In the genomic region with DNA sequence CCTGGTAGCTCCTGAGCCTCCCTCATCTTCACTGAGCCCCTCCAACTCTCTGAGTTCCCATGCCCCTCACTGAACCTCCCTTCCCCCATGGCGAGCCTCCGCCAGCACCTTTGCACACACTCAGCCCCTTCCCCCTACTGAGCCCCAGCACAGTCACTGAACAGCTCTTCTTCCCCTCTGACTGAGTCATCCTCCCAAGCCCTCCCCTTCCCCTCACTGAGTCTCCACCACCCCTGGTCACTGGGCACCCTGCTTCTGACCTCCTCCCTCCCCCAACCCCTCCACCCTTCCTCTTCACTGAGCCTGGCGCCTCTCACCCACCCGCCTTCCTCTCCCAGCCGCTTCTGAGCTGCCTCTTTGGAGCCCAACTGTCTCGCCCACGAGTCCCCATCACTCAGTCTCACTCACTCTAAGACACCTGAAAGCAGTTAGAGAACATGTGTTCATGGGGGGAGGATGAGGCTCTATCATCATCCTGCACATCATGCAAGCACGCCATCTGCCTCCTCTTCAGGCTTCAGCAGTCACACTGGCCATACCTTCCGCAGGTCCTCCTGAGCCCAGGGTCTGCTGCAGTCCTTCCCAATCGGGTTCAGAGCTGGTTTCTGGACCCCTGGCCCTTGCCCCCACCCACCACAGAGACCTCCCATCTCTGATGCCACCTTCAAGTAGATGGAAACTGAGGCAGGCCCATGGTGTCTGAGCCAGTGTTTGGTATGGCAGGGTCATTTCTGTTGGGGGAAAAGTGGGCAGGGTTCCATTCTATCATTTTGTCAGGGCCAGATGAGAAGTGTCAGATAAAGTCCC, we compare ENCODE assay signal across 1 cellular context.
TF ChIP-seq lines count a peak whose summit lies in the region.

No MANE protein-coding gene starts in this region.

TF ChIP-seq in K562, 482 proteins besides CTCF, POLR2A, EP300 and RAD21:
- TF ChIP-seq, protein P1, sequence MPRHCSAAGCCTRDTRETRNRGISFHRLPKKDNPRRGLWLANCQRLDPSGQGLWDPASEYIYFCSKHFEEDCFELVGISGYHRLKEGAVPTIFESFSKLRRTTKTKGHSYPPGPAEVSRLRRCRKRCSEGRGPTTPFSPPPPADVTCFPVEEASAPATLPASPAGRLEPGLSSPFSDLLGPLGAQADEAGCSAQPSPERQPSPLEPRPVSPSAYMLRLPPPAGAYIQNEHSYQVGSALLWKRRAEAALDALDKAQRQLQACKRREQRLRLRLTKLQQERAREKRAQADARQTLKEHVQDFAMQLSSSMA (CRISPR knock-in tag; IDR thresholded peaks at IDR 0.05) = no peak
- TF ChIP-seq, protein P2, sequence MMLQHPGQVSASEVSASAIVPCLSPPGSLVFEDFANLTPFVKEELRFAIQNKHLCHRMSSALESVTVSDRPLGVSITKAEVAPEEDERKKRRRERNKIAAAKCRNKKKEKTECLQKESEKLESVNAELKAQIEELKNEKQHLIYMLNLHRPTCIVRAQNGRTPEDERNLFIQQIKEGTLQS (IDR thresholded peaks at IDR 0.05) = peak; percentile 65
- TF ChIP-seq, protein P2 (CRISPR knock-in tag; conservative IDR thresholded peaks at IDR 0.05) = no peak
- TF ChIP-seq, protein P3, sequence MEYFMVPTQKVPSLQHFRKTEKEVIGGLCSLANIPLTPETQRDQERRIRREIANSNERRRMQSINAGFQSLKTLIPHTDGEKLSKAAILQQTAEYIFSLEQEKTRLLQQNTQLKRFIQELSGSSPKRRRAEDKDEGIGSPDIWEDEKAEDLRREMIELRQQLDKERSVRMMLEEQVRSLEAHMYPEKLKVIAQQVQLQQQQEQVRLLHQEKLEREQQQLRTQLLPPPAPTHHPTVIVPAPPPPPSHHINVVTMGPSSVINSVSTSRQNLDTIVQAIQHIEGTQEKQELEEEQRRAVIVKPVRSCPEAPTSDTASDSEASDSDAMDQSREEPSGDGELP (CRISPR knock-in tag; IDR thresholded peaks at IDR 0.05; ENCODE audit: borderline replicate concordance) = peak; percentile 55
- TF ChIP-seq ZBTB7A (IDR thresholded peaks at IDR 0.05; ENCODE audit: borderline replicate concordance, control insufficient read depth, low read depth, low read length) (peak; percentile 62; the same call in 1 of the 2 replicates), CTBP1 (IDR thresholded peaks at IDR 0.05; ENCODE audit: borderline replicate concordance) (peak; percentile 59), DPF2 (IDR thresholded peaks at IDR 0.05) (peak; percentile 37; the same call in 1 of the 2 replicates), STAT5A (IDR thresholded peaks at IDR 0.05; ENCODE audit: borderline replicate concordance, low read length) (no peak), SMARCE1 (IDR thresholded peaks at IDR 0.05) (peak; percentile 39; the same call in 1 of the 2 replicates), KDM1A (IDR thresholded peaks at IDR 0.05) (peak; percentile 58 to 63; a peak in 3 of 4 replicates), KDM5B (IDR thresholded peaks at IDR 0.05; ENCODE audit: insufficient replicate concordance, low read depth, low read length) (no peak), FIP1L1 (IDR thresholded peaks at IDR 0.05; ENCODE audit: low read depth, low read length, poor library complexity, severe bottlenecking) (no peak), NFIX (CRISPR knock-in tag; IDR thresholded peaks at IDR 0.05; ENCODE audit: low read depth) (no peak), HNRNPLL (IDR thresholded peaks at IDR 0.05; ENCODE audit: low read depth, low read length, poor library complexity, severe bottlenecking) (no peak), CBFA2T3 (IDR thresholded peaks at IDR 0.05) (peak; percentile 71), JUN (IDR thresholded peaks at IDR 0.05; ENCODE audit: borderline replicate concordance, low read depth, low read length) (peak; percentile 18; the same call in 1 of the 2 replicates), JUN (CRISPR knock-in tag; IDR thresholded peaks at IDR 0.05; ENCODE audit: borderline replicate concordance) (no peak), EGR1 (conservative IDR thresholded peaks at IDR 0.05) (peak; percentile 75), PTBP1 (IDR thresholded peaks at IDR 0.05; ENCODE audit: low read depth, low read length) (no peak), POLR2H (tag; IDR thresholded peaks at IDR 0.05; ENCODE audit: low read depth) (no peak), CBFA2T2 (conservative IDR thresholded peaks at IDR 0.05) (peak; percentile 64), ZBTB8A (IDR thresholded peaks at IDR 0.05; ENCODE audit: partially characterized antibody) (no peak), DACH1 (IDR thresholded peaks at IDR 0.05; ENCODE audit: partially characterized antibody) (peak; percentile 24), JUND (IDR thresholded peaks at IDR 0.05; ENCODE audit: borderline replicate concordance, low read depth, low read length) (peak; percentile 35; the same call in 1 of the 2 replicates), JUND (tag; IDR thresholded peaks at IDR 0.05; ENCODE audit: borderline replicate concordance, low read depth, low read length) (no peak), ZNF785 (CRISPR knock-in tag; IDR thresholded peaks at IDR 0.05) (no peak), ZNF316 (IDR thresholded peaks at IDR 0.05) (no peak), POLR2AphosphoS5 (IDR thresholded peaks at IDR 0.05; ENCODE audit: control insufficient read depth, insufficient read depth, low read depth, low read length) (0 out of 2 replicates have a peak, but pooled peaks have one; percentile 40), CBX1 (IDR thresholded peaks at IDR 0.05; ENCODE audit: low read depth) (no peak), HDAC1 (IDR thresholded peaks at IDR 0.05) (peak in 1 of 2 experiments; percentile 56; a peak in 2 of 4 replicates), EHMT2 (IDR thresholded peaks at IDR 0.05) (peak; percentile 50; the same call in 1 of the 2 replicates), ARID1B (IDR thresholded peaks at IDR 0.05) (peak; percentile 40; the same call in 1 of the 2 replicates)
- TF ChIP-seq, protein P4, sequence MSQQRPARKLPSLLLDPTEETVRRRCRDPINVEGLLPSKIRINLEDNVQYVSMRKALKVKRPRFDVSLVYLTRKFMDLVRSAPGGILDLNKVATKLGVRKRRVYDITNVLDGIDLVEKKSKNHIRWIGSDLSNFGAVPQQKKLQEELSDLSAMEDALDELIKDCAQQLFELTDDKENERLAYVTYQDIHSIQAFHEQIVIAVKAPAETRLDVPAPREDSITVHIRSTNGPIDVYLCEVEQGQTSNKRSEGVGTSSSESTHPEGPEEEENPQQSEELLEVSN (IDR thresholded peaks at IDR 0.05; ENCODE audit: borderline replicate concordance in 1 of 2, extremely low read depth in 1 of 2, insufficient read depth in 1 of 2, insufficient read length in 1 of 2, low read depth in 1 of 2, low read length in 1 of 2, poor library complexity in 1 of 2, severe bottlenecking in 1 of 2) = peak in 1 of 2 experiments; percentile 22
- TF ChIP-seq, protein P5, sequence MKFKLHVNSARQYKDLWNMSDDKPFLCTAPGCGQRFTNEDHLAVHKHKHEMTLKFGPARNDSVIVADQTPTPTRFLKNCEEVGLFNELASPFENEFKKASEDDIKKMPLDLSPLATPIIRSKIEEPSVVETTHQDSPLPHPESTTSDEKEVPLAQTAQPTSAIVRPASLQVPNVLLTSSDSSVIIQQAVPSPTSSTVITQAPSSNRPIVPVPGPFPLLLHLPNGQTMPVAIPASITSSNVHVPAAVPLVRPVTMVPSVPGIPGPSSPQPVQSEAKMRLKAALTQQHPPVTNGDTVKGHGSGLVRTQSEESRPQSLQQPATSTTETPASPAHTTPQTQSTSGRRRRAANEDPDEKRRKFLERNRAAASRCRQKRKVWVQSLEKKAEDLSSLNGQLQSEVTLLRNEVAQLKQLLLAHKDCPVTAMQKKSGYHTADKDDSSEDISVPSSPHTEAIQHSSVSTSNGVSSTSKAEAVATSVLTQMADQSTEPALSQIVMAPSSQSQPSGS (CRISPR knock-in tag; IDR thresholded peaks at IDR 0.05) = no peak
- TF ChIP-seq, protein P6, sequence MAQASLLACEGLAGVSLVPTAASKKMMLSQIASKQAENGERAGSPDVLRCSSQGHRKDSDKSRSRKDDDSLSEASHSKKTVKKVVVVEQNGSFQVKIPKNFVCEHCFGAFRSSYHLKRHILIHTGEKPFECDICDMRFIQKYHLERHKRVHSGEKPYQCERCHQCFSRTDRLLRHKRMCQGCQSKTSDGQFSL (CRISPR knock-in tag; IDR thresholded peaks at IDR 0.05) = peak; percentile 74; the same call in 1 of the 2 replicates
- TF ChIP-seq, protein P6 (tag; IDR thresholded peaks at IDR 0.05) = no peak
- TF ChIP-seq, protein P7, sequence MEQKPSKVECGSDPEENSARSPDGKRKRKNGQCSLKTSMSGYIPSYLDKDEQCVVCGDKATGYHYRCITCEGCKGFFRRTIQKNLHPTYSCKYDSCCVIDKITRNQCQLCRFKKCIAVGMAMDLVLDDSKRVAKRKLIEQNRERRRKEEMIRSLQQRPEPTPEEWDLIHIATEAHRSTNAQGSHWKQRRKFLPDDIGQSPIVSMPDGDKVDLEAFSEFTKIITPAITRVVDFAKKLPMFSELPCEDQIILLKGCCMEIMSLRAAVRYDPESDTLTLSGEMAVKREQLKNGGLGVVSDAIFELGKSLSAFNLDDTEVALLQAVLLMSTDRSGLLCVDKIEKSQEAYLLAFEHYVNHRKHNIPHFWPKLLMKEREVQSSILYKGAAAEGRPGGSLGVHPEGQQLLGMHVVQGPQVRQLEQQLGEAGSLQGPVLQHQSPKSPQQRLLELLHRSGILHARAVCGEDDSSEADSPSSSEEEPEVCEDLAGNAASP (IDR thresholded peaks at IDR 0.05) = no peak
- TF ChIP-seq, protein P8, sequence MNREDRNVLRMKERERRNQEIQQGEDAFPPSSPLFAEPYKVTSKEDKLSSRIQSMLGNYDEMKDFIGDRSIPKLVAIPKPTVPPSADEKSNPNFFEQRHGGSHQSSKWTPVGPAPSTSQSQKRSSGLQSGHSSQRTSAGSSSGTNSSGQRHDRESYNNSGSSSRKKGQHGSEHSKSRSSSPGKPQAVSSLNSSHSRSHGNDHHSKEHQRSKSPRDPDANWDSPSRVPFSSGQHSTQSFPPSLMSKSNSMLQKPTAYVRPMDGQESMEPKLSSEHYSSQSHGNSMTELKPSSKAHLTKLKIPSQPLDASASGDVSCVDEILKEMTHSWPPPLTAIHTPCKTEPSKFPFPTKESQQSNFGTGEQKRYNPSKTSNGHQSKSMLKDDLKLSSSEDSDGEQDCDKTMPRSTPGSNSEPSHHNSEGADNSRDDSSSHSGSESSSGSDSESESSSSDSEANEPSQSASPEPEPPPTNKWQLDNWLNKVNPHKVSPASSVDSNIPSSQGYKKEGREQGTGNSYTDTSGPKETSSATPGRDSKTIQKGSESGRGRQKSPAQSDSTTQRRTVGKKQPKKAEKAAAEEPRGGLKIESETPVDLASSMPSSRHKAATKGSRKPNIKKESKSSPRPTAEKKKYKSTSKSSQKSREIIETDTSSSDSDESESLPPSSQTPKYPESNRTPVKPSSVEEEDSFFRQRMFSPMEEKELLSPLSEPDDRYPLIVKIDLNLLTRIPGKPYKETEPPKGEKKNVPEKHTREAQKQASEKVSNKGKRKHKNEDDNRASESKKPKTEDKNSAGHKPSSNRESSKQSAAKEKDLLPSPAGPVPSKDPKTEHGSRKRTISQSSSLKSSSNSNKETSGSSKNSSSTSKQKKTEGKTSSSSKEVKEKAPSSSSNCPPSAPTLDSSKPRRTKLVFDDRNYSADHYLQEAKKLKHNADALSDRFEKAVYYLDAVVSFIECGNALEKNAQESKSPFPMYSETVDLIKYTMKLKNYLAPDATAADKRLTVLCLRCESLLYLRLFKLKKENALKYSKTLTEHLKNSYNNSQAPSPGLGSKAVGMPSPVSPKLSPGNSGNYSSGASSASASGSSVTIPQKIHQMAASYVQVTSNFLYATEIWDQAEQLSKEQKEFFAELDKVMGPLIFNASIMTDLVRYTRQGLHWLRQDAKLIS (CRISPR knock-in tag; IDR thresholded peaks at IDR 0.05) = no peak
- TF ChIP-seq, protein P9, sequence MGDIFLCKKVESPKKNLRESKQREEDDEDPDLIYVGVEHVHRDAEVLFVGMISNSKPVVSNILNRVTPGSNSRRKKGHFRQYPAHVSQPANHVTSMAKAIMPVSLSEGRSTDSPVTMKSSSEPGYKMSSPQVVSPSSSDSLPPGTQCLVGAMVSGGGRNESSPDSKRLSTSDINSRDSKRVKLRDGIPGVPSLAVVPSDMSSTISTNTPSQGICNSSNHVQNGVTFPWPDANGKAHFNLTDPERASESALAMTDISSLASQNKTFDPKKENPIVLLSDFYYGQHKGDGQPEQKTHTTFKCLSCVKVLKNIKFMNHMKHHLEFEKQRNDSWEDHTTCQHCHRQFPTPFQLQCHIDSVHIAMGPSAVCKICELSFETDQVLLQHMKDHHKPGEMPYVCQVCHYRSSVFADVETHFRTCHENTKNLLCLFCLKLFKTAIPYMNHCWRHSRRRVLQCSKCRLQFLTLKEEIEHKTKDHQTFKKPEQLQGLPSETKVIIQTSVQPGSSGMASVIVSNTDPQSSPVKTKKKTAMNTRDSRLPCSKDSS (IDR thresholded peaks at IDR 0.05; ENCODE audit: low read depth, partially characterized antibody) = peak; percentile 12
- TF ChIP-seq, protein P10, sequence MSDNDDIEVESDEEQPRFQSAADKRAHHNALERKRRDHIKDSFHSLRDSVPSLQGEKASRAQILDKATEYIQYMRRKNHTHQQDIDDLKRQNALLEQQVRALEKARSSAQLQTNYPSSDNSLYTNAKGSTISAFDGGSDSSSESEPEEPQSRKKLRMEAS (CRISPR knock-in tag; IDR thresholded peaks at IDR 0.05) = peak; percentile 67
